Comparison of ENCODE assay signal across 25 cellular contexts in genomic region chr1:61376151-61376550, GRCh38.
"Had no signal": no experiment of that assay in that cellular context is flagged by ENCODE, and none has a peak within 500 bp of the region (broad histone marks: within the 10 kb centered on the region; RNA-seq: fewer than 3 reads in every experiment).

No MANE protein-coding gene starts in this region.

- ATAC-seq: effector memory CD8-positive, alpha-beta T cell; esophagus mucosa; gastrocnemius medialis; gastroesophageal sphincter had no signal

- H3K27me3 Mint-ChIP-seq: dendritic cell treated with granulocyte-macrophage colony-stimulating factor and Interleukin-4, amounts not matched to agents 40 ng/mL and 50 ng/mL, for 4 days; effector memory CD8-positive, alpha-beta T cell had no signal

- H3K4me1 Mint-ChIP-seq: endodermal cell had no signal

- H3K36me3 ChIP-seq: colonic mucosa, esophagus muscularis mucosa, gastrocnemius medialis had no signal

- H3K9me3 Mint-ChIP-seq: dendritic cell treated with granulocyte-macrophage colony-stimulating factor and Interleukin-4, amounts not matched to agents 40 ng/mL and 50 ng/mL, for 4 days; effector memory CD8-positive, alpha-beta T cell; endodermal cell had no signal

- H3K4me1 ChIP-seq: colonic mucosa, esophagus squamous epithelium, gastroesophageal sphincter had no signal

- DNase-seq: colonic mucosa; cortex of kidney; dermis blood vessel endothelial cell; dorsolateral prefrontal cortex; effector CD4-positive, alpha-beta T cell; effector CD8-positive, alpha-beta T cell; effector memory CD4-positive, alpha-beta T cell; effector memory CD8-positive, alpha-beta T cell; endodermal cell; erythroblast; esophagus squamous epithelium; foreskin fibroblast; foreskin melanocyte; gastrocnemius medialis; glutamatergic neuron; head of caudate nucleus; heart left ventricle; heart right ventricle had no signal

- H3K27ac Mint-ChIP-seq: dendritic cell treated with granulocyte-macrophage colony-stimulating factor and Interleukin-4, amounts not matched to agents 40 ng/mL and 50 ng/mL, for 4 days; effector memory CD8-positive, alpha-beta T cell; endodermal cell had no signal

- H3K4me3 ChIP-seq: colonic mucosa, coronary artery, dorsolateral prefrontal cortex, esophagus muscularis mucosa, esophagus squamous epithelium, gastrocnemius medialis, gastroesophageal sphincter, heart left ventricle, heart right ventricle had no signal

- H3K27ac ChIP-seq: colonic mucosa, coronary artery, dorsolateral prefrontal cortex, epithelial cell of prostate, esophagus muscularis mucosa, esophagus squamous epithelium, foreskin keratinocyte, gastrocnemius medialis, gastroesophageal sphincter had no signal

- H3K4me3 Mint-ChIP-seq: dendritic cell treated with granulocyte-macrophage colony-stimulating factor and Interleukin-4, amounts not matched to agents 40 ng/mL and 50 ng/mL, for 4 days; effector memory CD8-positive, alpha-beta T cell; endodermal cell had no signal

- H3K9me3 ChIP-seq: colonic mucosa, esophagus muscularis mucosa, esophagus squamous epithelium, gastrocnemius medialis, gastroesophageal sphincter, heart left ventricle, heart right ventricle had no signal

- H3K27me3 ChIP-seq: colonic mucosa, dorsolateral prefrontal cortex, esophagus muscularis mucosa, esophagus squamous epithelium, foreskin keratinocyte, gastrocnemius medialis, gastroesophageal sphincter, heart left ventricle, heart right ventricle had no signal
